16 cellular contexts compared by ENCODE assay signal in genomic region chr5:152686931-152687330, GRCh38.
"Had no signal": no experiment of that assay in that cellular context is flagged by ENCODE, and none has a peak within 500 bp of the region (broad histone marks: within the 10 kb centered on the region; RNA-seq: fewer than 3 reads in every experiment).

No MANE protein-coding gene starts in this region.

- H3K36me3 Mint-ChIP-seq: mesothelial cell of epicardium; natural killer cell treated with Interleukin-12 subunit alpha and Interleukin-12 subunit beta and Interleukin-15 and Interleukin-18, amount 100 ng/mL, for 72 hours; T-cell had no signal

- ATAC-seq: activated CD8-positive, alpha-beta T cell treated with anti-CD3 and anti-CD28 coated beads for 36 hours; esophagus mucosa; left colon; lower lobe of right lung; natural killer cell treated with Interleukin-12 subunit alpha and Interleukin-12 subunit beta and Interleukin-15 and Interleukin-18, amount 100 ng/mL, for 72 hours; T-cell had no signal

- H3K4me3 ChIP-seq: lower lobe of right lung, tibial nerve had no signal

- H3K27me3 Mint-ChIP-seq: activated CD4-positive, alpha-beta T cell treated with anti-CD3 and anti-CD28 coated beads, Interleukin-2, amount 10 ng/mL, durations not matched to agents 24 days and 14 days; activated CD8-positive, alpha-beta T cell treated with anti-CD3 and anti-CD28 coated beads for 36 hours; natural killer cell treated with Interleukin-12 subunit alpha and Interleukin-12 subunit beta and Interleukin-15 and Interleukin-18, amount 100 ng/mL, for 72 hours; stimulated activated naive CD8-positive, alpha-beta T cell treated with anti-CD3 and anti-CD28 coated beads, Interleukin-15, Interleukin-2, amounts not matched to agents 100 ng/mL and 50 ng/mL, for 24 hours; T-cell had no signal

- H3K4me3 Mint-ChIP-seq: activated CD4-positive, alpha-beta T cell treated with anti-CD3 and anti-CD28 coated beads, Interleukin-2, amount 10 ng/mL, durations not matched to agents 24 days and 14 days; activated CD8-positive, alpha-beta T cell treated with anti-CD3 and anti-CD28 coated beads for 36 hours; activated naive CD4-positive, alpha-beta T cell treated with anti-CD3 and anti-CD28 coated beads for 36 hours; mesothelial cell of epicardium; natural killer cell treated with Interleukin-12 subunit alpha and Interleukin-12 subunit beta and Interleukin-15 and Interleukin-18, amount 100 ng/mL, for 72 hours; stimulated activated naive CD8-positive, alpha-beta T cell treated with anti-CD3 and anti-CD28 coated beads, Interleukin-15, Interleukin-2, amounts not matched to agents 100 ng/mL and 50 ng/mL, for 24 hours; T-cell had no signal

- H3K27ac Mint-ChIP-seq: activated CD4-positive, alpha-beta T cell treated with anti-CD3 and anti-CD28 coated beads, Interleukin-2, amount 10 ng/mL, durations not matched to agents 24 days and 14 days; activated CD8-positive, alpha-beta T cell treated with anti-CD3 and anti-CD28 coated beads for 36 hours; activated naive CD4-positive, alpha-beta T cell treated with anti-CD3 and anti-CD28 coated beads for 36 hours; activated T-helper 2 cell treated with anti-CD3 and anti-CD28 coated beads, Interferon-gamma antibody, Interleukin-2, Interleukin-4, amounts not matched to agents 10 μg/mL and 5 μg/mL and 100 μg/mL, durations not matched to agents 14 hours and 24 hours and 36 hours; mesothelial cell of epicardium; natural killer cell treated with Interleukin-12 subunit alpha and Interleukin-12 subunit beta and Interleukin-15 and Interleukin-18, amount 100 ng/mL, for 72 hours; stimulated activated naive CD8-positive, alpha-beta T cell treated with anti-CD3 and anti-CD28 coated beads, Interleukin-15, Interleukin-2, amounts not matched to agents 100 ng/mL and 50 ng/mL, for 24 hours; T-cell had no signal

- H3K4me1 Mint-ChIP-seq: activated CD4-positive, alpha-beta T cell treated with anti-CD3 and anti-CD28 coated beads, Interleukin-2, amount 10 ng/mL, durations not matched to agents 24 days and 14 days; T-cell had no signal

- DNase-seq: activated CD4-positive, alpha-beta T cell treated with anti-CD3 and anti-CD28 coated beads, Interleukin-2, amount 10 ng/mL, durations not matched to agents 24 days and 14 days; activated CD8-positive, alpha-beta T cell treated with anti-CD3 and anti-CD28 coated beads for 36 hours; activated naive CD4-positive, alpha-beta T cell treated with anti-CD3 and anti-CD28 coated beads for 36 hours; activated T-cell treated with anti-CD3 and anti-CD28 coated beads, Interleukin-2, amount 50 U/mL, for 1 hour; anterior cingulate cortex; cerebellar nuclear complex; cortex of kidney; left colon; lower lobe of right lung; T-cell had no signal

- H3K9me3 Mint-ChIP-seq: activated CD4-positive, alpha-beta T cell treated with anti-CD3 and anti-CD28 coated beads, Interleukin-2, amount 10 ng/mL, durations not matched to agents 24 days and 14 days had no signal
